ENCODE assay signal across 8 cellular contexts in genomic region chr12:109097140-109097434, GRCh38. TPM values are rescaled to one million over a fixed set of nuclear protein-coding genes. Genes with fewer than 3 reads are reported as not detected.
DNase-seq lines count a peak whose midpoint lies in the region; ATAC-seq and TF ChIP-seq lines count a peak whose summit lies in the region.
"Had no signal": no experiment of that assay in that cellular context is flagged by ENCODE, and none has a peak within 500 bp of the region (broad histone marks: within the 10 kb centered on the region; RNA-seq: fewer than 3 reads in every experiment).

No MANE protein-coding gene starts in this region.

- H3K36me3 ChIP-seq in PC-3 (ENCODE audit: low read depth, low read length) (peaks cover 17% of the 10 kb centered on the region), endodermal cell (ENCODE audit: control insufficient read depth, insufficient read depth, low read length) (peaks cover 26% of the 10 kb centered on the region)
- H3K36me3 ChIP-seq: neutrophil had no signal

- H3K9me3 Mint-ChIP-seq in endodermal cell = peaks cover 5% of the 10 kb centered on the region

- CTCF ChIA-PET in PC-3 (lab: Charles Lee) = no interaction called here

- peak overlapping the region; percentile 95 for H3K4me2 ChIP-seq in PC-3 (ENCODE audit: low read length)

- in situ Hi-C loops in GM13977 (cut with MboI; ENCODE audit: low pct_unique_long_range_greater_than_20kb, low sequenced_read_pairs, unreplicated experiment) = loop anchor here (25.0 kb wide), 2 partner anchors 235 to 435 kb away; partner anchors contain the start of gene SSH1

- H3K4me1 ChIP-seq in PC-3 (ENCODE audit: insufficient read depth, low read length) (peaks cover 21% of the 10 kb centered on the region), endodermal cell (ENCODE audit: control insufficient read depth, insufficient read depth, low read length) (peaks cover 4% of the 10 kb centered on the region)

- no peaks in the 10 kb centered on the region for H3K9me2 ChIP-seq in PC-3 (replicated peaks; ENCODE audit: low read length)

- peak overlapping the region; percentile 97 for H2AFZ ChIP-seq in PC-3 (ENCODE audit: low read length)

- no peak for DNase-seq in PC-3
- no peak for DNase-seq in endodermal cell
- DNase-seq in skeletal muscle cell (ENCODE audit: low read depth) = no peak
- DNase-seq in GM13977 (ENCODE audit: low spot score) = no peak

- POLR2A ChIA-PET in PC-3 (lab: Charles Lee; ENCODE audit: unreplicated experiment) = no interaction called here

- H3K27me3 ChIP-seq in PC-3 (ENCODE audit: low read length) (no peaks in the 10 kb centered on the region), endodermal cell (ENCODE audit: control insufficient read depth, insufficient read depth, low read length, poor library complexity, severe bottlenecking) (no peaks in the 10 kb centered on the region)
- H3K27me3 ChIP-seq: neutrophil had no signal

- no peaks in the 10 kb centered on the region for H3K9me3 ChIP-seq in PC-3 (ENCODE audit: low read length)
- no peaks in the 10 kb centered on the region for H3K9me3 ChIP-seq in endodermal cell (ENCODE audit: control insufficient read depth, low read length)
- H3K9me3 ChIP-seq: neutrophil had no signal

- ATAC-seq in PC-3 (no peak), GM18868 (IDR thresholded peaks at IDR 0.05; ENCODE audit: unreplicated experiment) (no peak), GM21381 (IDR thresholded peaks at IDR 0.05; ENCODE audit: unreplicated experiment) (no peak)

- H3K4me3 ChIP-seq in GM12875 (ENCODE audit: low read depth, low read length) = peak overlapping the region; percentile 70
- peak overlapping the region; percentile 83 for H3K4me3 ChIP-seq in PC-3 (ENCODE audit: low read length)
- H3K4me3 ChIP-seq in endodermal cell (ENCODE audit: low read length) = peak overlapping the region; percentile 93
- H3K4me3 ChIP-seq in skeletal muscle cell (ENCODE audit: low read depth, low read length) = peak overlapping the region; percentile 77

- peak overlapping the region; percentile 75 for H3K4me3 Mint-ChIP-seq in endodermal cell

- no peak overlapping the region for H3K27ac Mint-ChIP-seq in endodermal cell

- 43 to 49% methylated on average over 10 to 11 of the region's 11 CpGs for WGBS in endodermal cell (ENCODE audit: insufficient coverage in 1 of 2, insufficient read length in 1 of 2), 2 experiments

- H3K27me3 Mint-ChIP-seq in endodermal cell (ENCODE audit: insufficient read depth) = peaks cover 13% of the 10 kb centered on the region

- H4K20me1 ChIP-seq in PC-3 (ENCODE audit: low read length) = peaks cover 22% of the 10 kb centered on the region

- no TSS peak for BruUV-seq in PC-3 (replicated peaks; lab: Mats Ljungman, UMichigan)

- H3K79me2 ChIP-seq in PC-3 (ENCODE audit: low read length) = peaks cover 40% of the 10 kb centered on the region

- TF ChIP-seq CTCF in GM12875 (IDR thresholded peaks at IDR 0.05; ENCODE audit: borderline replicate concordance, insufficient read depth, low read depth, low read length) (no peak), PC-3 (conservative IDR thresholded peaks at IDR 0.05; ENCODE audit: low read depth, low read length) (no peak), endodermal cell (conservative IDR thresholded peaks at IDR 0.05) (no peak), GM13977 (IDR thresholded peaks at IDR 0.05; ENCODE audit: extremely low read depth, insufficient read depth, missing control alignments) (no peak)

- peaks cover 9% of the 10 kb centered on the region for H3K4me1 Mint-ChIP-seq in endodermal cell

- H3K27ac ChIP-seq in PC-3 (ENCODE audit: low read length) (no peak overlapping the region), endodermal cell (ENCODE audit: low read depth, low read length) (peak overlapping the region; percentile 53)
- H3K27ac ChIP-seq: neutrophil had no signal

- intact Hi-C loops in PC-3 (cut with micrococcal nuclease) = loop anchor here (10.0 kb wide), 1 partner anchor 362 kb away; the partner anchor contains the start of gene CORO1C

- peaks cover 28% of the 10 kb centered on the region for H3K36me3 Mint-ChIP-seq in endodermal cell (ENCODE audit: low read depth)

- peak overlapping the region; percentile 96 for H3K9ac ChIP-seq in PC-3 (ENCODE audit: low read length)
- H3K9ac ChIP-seq in endodermal cell (ENCODE audit: extremely low read depth, low read length, poor library complexity, severe bottlenecking) = no peak overlapping the region

- no peaks in the 10 kb centered on the region for H3F3A ChIP-seq in PC-3 (ENCODE audit: low read length, unreplicated experiment)

RNA-seq across cellular contexts. Expression of gene UNG, which starts 0.3 kb away (rescaled TPM):
- total RNA-seq in PC-3 (2014; rRNA removed) (168 and 179 TPM in 2 replicates), endodermal cell (100 to 1,000 TPM; 104 to 114 TPM)
- 67.7 TPM for polyA plus RNA-seq in endodermal cell (2013, experiment 1 of 2)
- 59.8 TPM for polyA plus RNA-seq in endodermal cell (2013, experiment 2 of 2)

RNA-seq across cellular contexts. Expression of gene ALKBH2, which starts 3.8 kb away (rescaled TPM):
- 73.8 and 74.0 TPM in 2 replicates for total RNA-seq in PC-3 (2014; rRNA removed)
- 10 to 100 TPM; 10.5 to 23.3 TPM for total RNA-seq in endodermal cell
- 31.7 TPM for polyA plus RNA-seq in endodermal cell (2013, experiment 1 of 2)
- 23.8 TPM for polyA plus RNA-seq in endodermal cell (2013, experiment 2 of 2)

RNA-seq across cellular contexts. Expression of gene ACACB, which starts 19.3 kb away (rescaled TPM):
- total RNA-seq in PC-3 (2014; rRNA removed) (21.7 and 22.6 TPM in 2 replicates), endodermal cell (10 to 100 TPM in 1 of 2 donors, 1 to 10 TPM in 1; 6.8 to 12.7 TPM)
- polyA plus RNA-seq in endodermal cell (2013, experiment 1 of 2) = 5.9 TPM
- 7.0 TPM for polyA plus RNA-seq in endodermal cell (2013, experiment 2 of 2)

RNA-seq across cellular contexts. Expression of gene USP30, which starts 44.7 kb away (rescaled TPM):
- total RNA-seq in PC-3 (2014; rRNA removed) = 8.5 and 13.6 TPM in 2 replicates
- total RNA-seq in endodermal cell = 10 to 100 TPM in 1 of 2 donors, 1 to 10 TPM in 1; 6.3 to 10.8 TPM
- polyA plus RNA-seq in endodermal cell (2013, experiment 1 of 2) = 16.8 TPM
- 17.4 TPM for polyA plus RNA-seq in endodermal cell (2013, experiment 2 of 2)
